1 cellular context compared by ENCODE assay signal in the genomic region with DNA sequence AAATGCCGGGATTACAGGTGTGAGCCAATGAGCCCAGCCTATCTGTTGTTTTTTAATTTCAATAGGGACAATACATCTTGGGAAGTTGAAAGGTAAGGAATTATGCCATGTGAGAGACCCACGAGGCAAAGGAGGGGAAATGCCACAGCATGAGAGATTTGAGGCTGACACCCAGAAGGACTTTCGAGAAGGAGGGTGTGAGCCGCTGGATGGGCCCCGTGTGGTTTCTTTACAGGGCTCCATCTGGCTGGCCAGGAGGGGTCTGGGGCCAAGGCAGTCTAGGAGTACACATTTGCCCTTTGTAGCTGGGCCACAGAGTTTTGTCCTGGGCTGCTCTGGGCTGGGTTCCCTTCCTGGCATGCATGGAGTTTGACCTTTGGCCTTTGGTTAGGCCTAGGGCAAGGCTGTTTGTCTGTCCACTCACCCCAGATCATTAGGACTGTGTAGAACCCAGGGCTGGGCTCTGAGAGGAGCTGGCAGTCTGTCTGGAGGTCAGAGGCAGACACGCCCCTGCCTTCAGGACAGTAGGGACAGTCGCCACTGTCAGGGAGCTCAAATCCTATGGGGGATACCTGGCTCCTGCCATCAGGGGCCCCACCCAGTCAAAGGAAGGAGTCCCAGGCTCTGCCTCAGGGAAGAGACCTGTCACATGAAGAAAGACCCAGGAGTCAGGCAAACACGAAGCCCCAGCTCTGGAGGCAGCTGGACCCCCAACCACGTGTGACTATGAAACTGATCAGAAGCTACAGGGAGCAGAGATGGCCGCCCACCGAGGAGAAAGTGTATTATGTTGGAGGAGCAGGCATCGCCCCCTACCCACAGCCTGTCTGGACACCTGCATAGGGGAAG.
TF ChIP-seq lines count a peak whose summit lies in the region.

No MANE protein-coding gene starts in this region.

TF ChIP-seq in H1, 55 proteins besides CTCF, POLR2A, EP300 and RAD21:
- TF ChIP-seq CHD2 (IDR thresholded peaks at IDR 0.05; ENCODE audit: low read length) (no peak), FOSL1 (IDR thresholded peaks at IDR 0.05; ENCODE audit: insufficient read depth, low read depth, low read length) (no peak), ATF2 (IDR thresholded peaks at IDR 0.05; ENCODE audit: low read length) (no peak), HDAC2 (IDR thresholded peaks at IDR 0.05; ENCODE audit: borderline replicate concordance in 1 of 2, low read depth in 2 of 2, low read length in 2 of 2) (no peak), BRCA1 (IDR thresholded peaks at IDR 0.05; ENCODE audit: low read depth, low read length) (no peak), JUN (IDR thresholded peaks at IDR 0.05; ENCODE audit: low read depth, low read length) (no peak), SIN3A (conservative IDR thresholded peaks at IDR 0.05 in 1 of 2, IDR thresholded peaks at IDR 0.05 in 1 of 2; ENCODE audit: low read depth in 1 of 2, low read length in 2 of 2) (no peak)
TF ChIP-seq in H1: peak in this region for 0.
